ENCODE assay signal across 21 cellular contexts in the genomic region with DNA sequence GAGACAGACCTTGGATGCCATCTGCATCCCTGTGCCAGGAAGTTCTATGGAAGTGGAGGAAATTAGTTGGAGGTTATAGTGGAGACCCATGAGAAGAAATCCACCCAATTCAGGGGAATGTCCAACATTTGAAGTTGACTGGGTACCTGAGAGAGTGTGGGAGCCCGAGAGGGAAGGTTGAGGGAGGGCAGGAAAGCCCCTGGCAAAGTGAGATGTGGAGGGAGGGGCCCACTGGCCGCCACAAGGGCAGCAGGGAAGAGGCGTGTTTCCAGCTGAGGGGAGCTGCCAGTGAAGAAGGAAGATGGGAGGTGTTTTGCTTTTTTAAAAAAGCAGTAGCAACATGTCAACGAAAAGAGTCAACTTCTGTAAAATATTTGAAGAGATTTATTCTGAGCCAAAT. TPM values are rescaled to one million over a fixed set of nuclear protein-coding genes. Genes with fewer than 3 reads are reported as not detected.
A peak's percentile ranks its signal among the peaks of the same experiment; 100 is the strongest.
DNase-seq lines count a peak whose midpoint lies in the region; ATAC-seq and TF ChIP-seq lines count a peak whose summit lies in the region.
"Had no signal": no experiment of that assay in that cellular context is flagged by ENCODE, and none has a peak within 500 bp of the region (broad histone marks: within the 10 kb centered on the region; RNA-seq: fewer than 3 reads in every experiment).

No MANE protein-coding gene starts in this region.

- intact Hi-C loops in activated naive CD4-positive, alpha-beta T cell treated with anti-CD3 and anti-CD28 coated beads for 36 hours (cut with micrococcal nuclease), result no loop called here
- intact Hi-C loops in esophagus muscularis mucosa (cut with DNase I), result no loop called here

- no peak for TF ChIP-seq EP300 in esophagus muscularis mucosa (IDR thresholded peaks at IDR 0.05)

- POLR2A ChIA-PET in activated CD8-positive, alpha-beta T cell treated with anti-CD3 and anti-CD28 coated beads, Interleukin-2, amount 10 ng/mL, durations not matched to agents 7 days and 5 days (lab: Charles Lee), result no interaction called here

- DNase-seq in activated naive CD4-positive, alpha-beta T cell treated with anti-CD3 and anti-CD28 coated beads for 36 hours, result no peak
- DNase-seq in activated CD8-positive, alpha-beta T cell treated with anti-CD3 and anti-CD28 coated beads, Interleukin-2, amount 10 ng/mL, durations not matched to agents 7 days and 5 days, result no peak
- DNase-seq in islet precursor cell (peak; percentile 23), esophagus muscularis mucosa (ENCODE audit: extremely low spot score) (no peak)
- DNase-seq in stimulated activated effector memory CD8-positive, alpha-beta T cell treated with anti-CD3 and anti-CD28 coated beads, Interleukin-12 subunit alpha, Interleukin-12 subunit beta, amount 100 ng/mL, for 72 hours (ENCODE audit: low spot score in 2 of 2), result no peak
- DNase-seq in stimulated activated naive CD4-positive, alpha-beta T cell treated with Interleukin-2 at 50 U/mL for 16 hours (lab: John Stamatoyannopoulos, UW), result no peak
- DNase-seq: activated gamma-delta T cell treated with Interleukin-2 at 50 U/mL for 16 hours, body of pancreas, cortex of kidney, EL, GOT3, left cardiac atrium, MM.1S, NCI-H1694, NCI-H226 had no signal

- 87% methylated on average over 4 of the region's 4 CpGs for WGBS in esophagus muscularis mucosa

- H3K9me3 Mint-ChIP-seq in activated naive CD4-positive, alpha-beta T cell treated with anti-CD3 and anti-CD28 coated beads, Interleukin-2, amount 50 U/mL, for 24 hours, result no peaks in the 10 kb centered on the region
- H3K9me3 Mint-ChIP-seq in activated naive CD4-positive, alpha-beta T cell treated with anti-CD3 and anti-CD28 coated beads for 36 hours, result no peaks in the 10 kb centered on the region
- H3K9me3 Mint-ChIP-seq in activated CD8-positive, alpha-beta T cell treated with anti-CD3 and anti-CD28 coated beads, Interleukin-2, amount 10 ng/mL, durations not matched to agents 7 days and 5 days (ENCODE audit: insufficient read depth), result peaks cover 10% of the 10 kb centered on the region
- H3K9me3 Mint-ChIP-seq in stimulated activated effector memory CD8-positive, alpha-beta T cell treated with anti-CD3 and anti-CD28 coated beads, Interleukin-12 subunit alpha, Interleukin-12 subunit beta, amount 100 ng/mL, for 72 hours, result no peaks in the 10 kb centered on the region

- no peaks in the 10 kb centered on the region for H3K27me3 Mint-ChIP-seq in activated naive CD4-positive, alpha-beta T cell treated with anti-CD3 and anti-CD28 coated beads, Interleukin-2, amount 50 U/mL, for 24 hours
- no peaks in the 10 kb centered on the region for H3K27me3 Mint-ChIP-seq in activated naive CD4-positive, alpha-beta T cell treated with anti-CD3 and anti-CD28 coated beads for 36 hours (ENCODE audit: low read depth)
- H3K27me3 Mint-ChIP-seq in activated CD8-positive, alpha-beta T cell treated with anti-CD3 and anti-CD28 coated beads, Interleukin-2, amount 10 ng/mL, durations not matched to agents 7 days and 5 days (ENCODE audit: low read depth), result peaks cover 5% of the 10 kb centered on the region

- H3K4me1 Mint-ChIP-seq in activated naive CD4-positive, alpha-beta T cell treated with anti-CD3 and anti-CD28 coated beads, Interleukin-2, amount 50 U/mL, for 24 hours, result peaks cover 13% of the 10 kb centered on the region
- H3K4me1 Mint-ChIP-seq in activated naive CD4-positive, alpha-beta T cell treated with anti-CD3 and anti-CD28 coated beads for 36 hours (ENCODE audit: low read depth), result peaks cover 13% of the 10 kb centered on the region
- peaks cover 29% of the 10 kb centered on the region for H3K4me1 Mint-ChIP-seq in activated CD8-positive, alpha-beta T cell treated with anti-CD3 and anti-CD28 coated beads, Interleukin-2, amount 10 ng/mL, durations not matched to agents 7 days and 5 days (ENCODE audit: low read depth)
- peaks cover 20% of the 10 kb centered on the region for H3K4me1 Mint-ChIP-seq in stimulated activated effector memory CD8-positive, alpha-beta T cell treated with anti-CD3 and anti-CD28 coated beads, Interleukin-12 subunit alpha, Interleukin-12 subunit beta, amount 100 ng/mL, for 72 hours

- H3K36me3 ChIP-seq in esophagus muscularis mucosa, result no peaks in the 10 kb centered on the region
- H3K36me3 ChIP-seq: right lobe of liver, vagina had no signal

- H3K4me3 ChIP-seq in esophagus muscularis mucosa, result no peak overlapping the region
- H3K4me3 ChIP-seq: body of pancreas, right lobe of liver, vagina had no signal

- no peak for ATAC-seq in activated CD8-positive, alpha-beta T cell treated with anti-CD3 and anti-CD28 coated beads, Interleukin-2, amount 10 ng/mL, durations not matched to agents 7 days and 5 days
- no peak for ATAC-seq in stimulated activated effector memory CD8-positive, alpha-beta T cell treated with anti-CD3 and anti-CD28 coated beads, Interleukin-12 subunit alpha, Interleukin-12 subunit beta, amount 100 ng/mL, for 72 hours
- no peak for ATAC-seq in HG03135 (IDR thresholded peaks at IDR 0.05; ENCODE audit: unreplicated experiment)
- ATAC-seq: body of pancreas had no signal

- CTCF ChIA-PET in activated naive CD4-positive, alpha-beta T cell treated with anti-CD3 and anti-CD28 coated beads for 36 hours (lab: Charles Lee), result interaction anchor here (0.9 kb wide), 1 partner anchor 128 kb away, joined by 3 read pairs; no protein-coding TSS in a partner anchor
- CTCF ChIA-PET in activated CD8-positive, alpha-beta T cell treated with anti-CD3 and anti-CD28 coated beads, Interleukin-2, amount 10 ng/mL, durations not matched to agents 7 days and 5 days (lab: Charles Lee), result no interaction called here

- no peak for TF ChIP-seq POLR2A in esophagus muscularis mucosa (IDR thresholded peaks at IDR 0.05; ENCODE audit: low read depth)

- H3K4me3 Mint-ChIP-seq in activated naive CD4-positive, alpha-beta T cell treated with anti-CD3 and anti-CD28 coated beads, Interleukin-2, amount 50 U/mL, for 24 hours, result no peak overlapping the region
- no peak overlapping the region for H3K4me3 Mint-ChIP-seq in activated naive CD4-positive, alpha-beta T cell treated with anti-CD3 and anti-CD28 coated beads for 36 hours
- peak overlapping the region; percentile 25 for H3K4me3 Mint-ChIP-seq in activated CD8-positive, alpha-beta T cell treated with anti-CD3 and anti-CD28 coated beads, Interleukin-2, amount 10 ng/mL, durations not matched to agents 7 days and 5 days
- H3K4me3 Mint-ChIP-seq in stimulated activated effector memory CD8-positive, alpha-beta T cell treated with anti-CD3 and anti-CD28 coated beads, Interleukin-12 subunit alpha, Interleukin-12 subunit beta, amount 100 ng/mL, for 72 hours, result peak overlapping the region; percentile 41

- H3K9me3 ChIP-seq in esophagus muscularis mucosa, result no peaks in the 10 kb centered on the region
- H3K9me3 ChIP-seq: body of pancreas, right lobe of liver, vagina had no signal

- H3K27ac ChIP-seq in esophagus muscularis mucosa (replicated peaks in 1 of 4), result no peak overlapping the region
- H3K27ac ChIP-seq: body of pancreas, epithelial cell of prostate, right lobe of liver, RWPE1, vagina had no signal

- H3K27me3 ChIP-seq in esophagus muscularis mucosa, result no peaks in the 10 kb centered on the region
- H3K27me3 ChIP-seq: body of pancreas, vagina had no signal

- no peak for TF ChIP-seq CTCF in esophagus muscularis mucosa (IDR thresholded peaks at IDR 0.05)

- H3K27ac Mint-ChIP-seq in activated naive CD4-positive, alpha-beta T cell treated with anti-CD3 and anti-CD28 coated beads, Interleukin-2, amount 50 U/mL, for 24 hours, result peak overlapping the region; percentile 31
- no peak overlapping the region for H3K27ac Mint-ChIP-seq in activated naive CD4-positive, alpha-beta T cell treated with anti-CD3 and anti-CD28 coated beads for 36 hours
- H3K27ac Mint-ChIP-seq in activated CD8-positive, alpha-beta T cell treated with anti-CD3 and anti-CD28 coated beads, Interleukin-2, amount 10 ng/mL, durations not matched to agents 7 days and 5 days, result peak overlapping the region; percentile 81
- peak overlapping the region; percentile 8 for H3K27ac Mint-ChIP-seq in stimulated activated effector memory CD8-positive, alpha-beta T cell treated with anti-CD3 and anti-CD28 coated beads, Interleukin-12 subunit alpha, Interleukin-12 subunit beta, amount 100 ng/mL, for 72 hours

- no peaks in the 10 kb centered on the region for H3K36me3 Mint-ChIP-seq in activated naive CD4-positive, alpha-beta T cell treated with anti-CD3 and anti-CD28 coated beads, Interleukin-2, amount 50 U/mL, for 24 hours
- H3K36me3 Mint-ChIP-seq in activated naive CD4-positive, alpha-beta T cell treated with anti-CD3 and anti-CD28 coated beads for 36 hours (ENCODE audit: low read depth), result no peaks in the 10 kb centered on the region
- H3K36me3 Mint-ChIP-seq in activated CD8-positive, alpha-beta T cell treated with anti-CD3 and anti-CD28 coated beads, Interleukin-2, amount 10 ng/mL, durations not matched to agents 7 days and 5 days (ENCODE audit: low read depth), result peaks cover 9% of the 10 kb centered on the region
- H3K36me3 Mint-ChIP-seq in stimulated activated effector memory CD8-positive, alpha-beta T cell treated with anti-CD3 and anti-CD28 coated beads, Interleukin-12 subunit alpha, Interleukin-12 subunit beta, amount 100 ng/mL, for 72 hours, result no peaks in the 10 kb centered on the region

- H3K4me1 ChIP-seq in esophagus muscularis mucosa, result peaks cover 0 to 14% (median 4%) of the 10 kb centered on the region in 4 donors
- H3K4me1 ChIP-seq: body of pancreas, right lobe of liver, vagina had no signal

RNA-seq across cellular contexts. Expression of gene SERPINB9, which starts 16.3 kb away (rescaled TPM):
- total RNA-seq in activated naive CD4-positive, alpha-beta T cell treated with anti-CD3 and anti-CD28 coated beads for 36 hours, result 10 to 100 TPM; 72.2 to 75.8 TPM
- total RNA-seq in activated CD8-positive, alpha-beta T cell treated with anti-CD3 and anti-CD28 coated beads, Interleukin-2, amount 10 ng/mL, durations not matched to agents 7 days and 5 days, result 10 to 100 TPM; 36.9 to 38.1 TPM
- 10 to 100 TPM in 1 of 4 donors, 1 to 10 TPM in 3; 5.4 to 17.7 (median 6.2) TPM for total RNA-seq in esophagus muscularis mucosa

RNA-seq across cellular contexts. Expression of gene SERPINB6, which starts 52.0 kb away (rescaled TPM):
- 10 to 100 TPM; 31.2 to 31.4 TPM for total RNA-seq in activated naive CD4-positive, alpha-beta T cell treated with anti-CD3 and anti-CD28 coated beads for 36 hours
- total RNA-seq in activated CD8-positive, alpha-beta T cell treated with anti-CD3 and anti-CD28 coated beads, Interleukin-2, amount 10 ng/mL, durations not matched to agents 7 days and 5 days, result 10 to 100 TPM; 51.0 to 52.8 TPM
- total RNA-seq in esophagus muscularis mucosa, result 100 to 1,000 TPM; 114 to 125 (median 124) TPM

Comparison
In these comparisons a context has a peak if more than half of its experiments do, and no peak if none do; other contexts are left out.
1. H3K4me3 Mint-ChIP-seq: peak in activated CD8-positive, alpha-beta T cell treated with anti-CD3 and anti-CD28 coated beads, Interleukin-2, amount 10 ng/mL, durations not matched to agents 7 days and 5 days (single experiment) and stimulated activated effector memory CD8-positive, alpha-beta T cell treated with anti-CD3 and anti-CD28 coated beads, Interleukin-12 subunit alpha, Interleukin-12 subunit beta, amount 100 ng/mL, for 72 hours (single experiment); none in activated naive CD4-positive, alpha-beta T cell treated with anti-CD3 and anti-CD28 coated beads, Interleukin-2, amount 50 U/mL, for 24 hours (single experiment) and activated naive CD4-positive, alpha-beta T cell treated with anti-CD3 and anti-CD28 coated beads for 36 hours (single experiment).